Comparison of ENCODE assay signal across 8 cellular contexts in genomic region chr11:67053896-67054850, GRCh38. TPM values are rescaled to one million over a fixed set of nuclear protein-coding genes. Genes with fewer than 3 reads are reported as not detected.
DNase-seq lines count a peak whose midpoint lies in the region; ATAC-seq and TF ChIP-seq lines count a peak whose summit lies in the region.

No MANE protein-coding gene starts in this region.

- WGBS in spleen, 5 donors: 45 to 59% (median 52%) methylated on average over 16 of the region's 16 CpGs

- peak; percentile 77 for DNase-seq in Calu3
- DNase-seq in HFFc6: peak; percentile 24
- DNase-seq in RWPE2 (ENCODE audit: low spot score): no peak
- DNase-seq in astrocyte of the spinal cord (ENCODE audit: low read depth, low spot score): peak; percentile 92
- no peak for DNase-seq in spleen
- no peak for DNase-seq in NCI-H187 treated with DMSO at 0.1 percent for 48 hours (lab: John Stamatoyannopoulos, UW)

- H3K4me1 Mint-ChIP-seq in Calu3 (ENCODE audit: low read depth, unreplicated experiment) (peaks cover 35% of the 10 kb centered on the region), HFFc6 (ENCODE audit: low read depth) (peaks cover 27% of the 10 kb centered on the region)

- TF ChIP-seq CTCF in Calu3 (IDR thresholded peaks at IDR 0.05; ENCODE audit: unreplicated experiment): peak; percentile 79
- TF ChIP-seq CTCF in HFFc6 (IDR thresholded peaks at IDR 0.05): peak; percentile 82
- peak; percentile 92 for TF ChIP-seq CTCF in RWPE2 (IDR thresholded peaks at IDR 0.05; ENCODE audit: poor library complexity, severe bottlenecking)
- peak; percentile 93 for TF ChIP-seq CTCF in astrocyte of the spinal cord (IDR thresholded peaks at IDR 0.05; ENCODE audit: low read depth, low read length)
- peak in 9 of 11 experiments; percentile 27 to 67 (median 48) for TF ChIP-seq CTCF in spleen (IDR thresholded peaks at IDR 0.05 in 8 of 11, conservative IDR thresholded peaks at IDR 0.05 in 3 of 11)

- H3K36me3 ChIP-seq in RWPE2 (ENCODE audit: low read depth) (peaks cover 10% of the 10 kb centered on the region), iPS-15b (ENCODE audit: control insufficient read depth, insufficient read depth, low read length) (no peaks in the 10 kb centered on the region), spleen (no peaks in the 10 kb centered on the region)

- H3K4me3 Mint-ChIP-seq in Calu3 (ENCODE audit: low read depth, unreplicated experiment) (peak overlapping the region; percentile 74), HFFc6 (no peak overlapping the region)

- no peaks in the 10 kb centered on the region for H3K9me3 Mint-ChIP-seq in Calu3 (ENCODE audit: low read depth, unreplicated experiment)
- no peaks in the 10 kb centered on the region for H3K9me3 Mint-ChIP-seq in HFFc6

- H3K4me1 ChIP-seq in RWPE2 (ENCODE audit: insufficient read depth, poor library complexity, severe bottlenecking) (peaks cover 21% of the 10 kb centered on the region), iPS-15b (ENCODE audit: control insufficient read depth, insufficient read depth, low read length) (peaks cover 8% of the 10 kb centered on the region), spleen (peaks cover 8 to 40% (median 28%) of the 10 kb centered on the region in 6 donors)

- no peak overlapping the region for H3K4me3 ChIP-seq in RWPE2 (ENCODE audit: severe bottlenecking)
- H3K4me3 ChIP-seq in astrocyte of the spinal cord (ENCODE audit: low read depth, low read length): no peak overlapping the region
- H3K4me3 ChIP-seq in iPS-15b (ENCODE audit: low read depth, low read length): no peak overlapping the region
- no peak overlapping the region for H3K4me3 ChIP-seq in spleen

- H3K27ac ChIP-seq in RWPE2 (ENCODE audit: poor library complexity, severe bottlenecking) (peak overlapping the region; percentile 95), spleen (no peak overlapping the region)

- CTCF ChIA-PET in Calu3 (lab: Charles Lee): interaction anchor here (0.5 to 2.7 kb wide), 18 partner anchors 8 to 329 kb away, joined by 3 to 11 read pairs (median 4); partner anchors contain the start of genes KDM2A and SYT12

- no peaks in the 10 kb centered on the region for H3K27me3 Mint-ChIP-seq in Calu3 (ENCODE audit: unreplicated experiment)
- H3K27me3 Mint-ChIP-seq in HFFc6 (ENCODE audit: insufficient read depth): peaks cover 14% of the 10 kb centered on the region

- TF ChIP-seq POLR2A in spleen (IDR thresholded peaks at IDR 0.05): no peak

- ATAC-seq in RWPE2 (ENCODE audit: low read depth): peak; percentile 19; the same call in 1 of the 3 replicates
- no peak for ATAC-seq in GM18907 (IDR thresholded peaks at IDR 0.05; ENCODE audit: unreplicated experiment)

- in situ Hi-C loops in astrocyte of the spinal cord (cut with HindIII; ENCODE audit: low sequenced_read_pairs): no loop called here

- H3K27me3 ChIP-seq in RWPE2 (ENCODE audit: insufficient read depth, poor library complexity, severe bottlenecking): no peaks in the 10 kb centered on the region
- H3K27me3 ChIP-seq in iPS-15b (ENCODE audit: control insufficient read depth, insufficient read depth, low read length): peaks cover 8% of the 10 kb centered on the region
- peaks cover 0 to 65% (median 13%) of the 10 kb centered on the region in 7 donors for H3K27me3 ChIP-seq in spleen (replicated peaks in 1 of 7)

- H3K9me3 ChIP-seq in RWPE2 (ENCODE audit: severe bottlenecking) (no peaks in the 10 kb centered on the region), iPS-15b (ENCODE audit: control insufficient read depth, insufficient read depth, low read length) (no peaks in the 10 kb centered on the region), spleen (no peaks in the 10 kb centered on the region)

- peak overlapping the region; percentile 24 for H3K9ac ChIP-seq in iPS-15b (ENCODE audit: low read depth, low read length)

- H3K36me3 Mint-ChIP-seq in Calu3 (ENCODE audit: insufficient read depth, unreplicated experiment) (peaks cover 45% of the 10 kb centered on the region), HFFc6 (ENCODE audit: low read depth) (no peaks in the 10 kb centered on the region)

- BruUV-seq in Calu3 (replicated peaks; lab: Mats Ljungman, UMichigan): no TSS peak

- H3K27ac Mint-ChIP-seq in Calu3 (ENCODE audit: unreplicated experiment) (peak overlapping the region; percentile 80), HFFc6 (peak overlapping the region; percentile 49)

- intact Hi-C loops in Calu3 (cut with micrococcal nuclease; ENCODE audit: unreplicated experiment): no loop called here
- intact Hi-C loops in spleen (cut with DNase I; ENCODE audit: low total_unique reads): no loop called here

RNA-seq across cellular contexts. Expression of gene RHOD, which starts 2.5 kb away (rescaled TPM):
- total RNA-seq in Calu3 (2022): 24.1 and 24.7 TPM in 2 replicates
- total RNA-seq in HFFc6 (2021; fragmentation: NEBNext Ultra II Directional; extraction: Animal tissue kit (Norgen Biotek cat#: 25700)): 10 to 100 TPM in 2 of 6 experiments, 1 to 10 TPM in 4; 5.2 to 17.8 (median 6.1) TPM
- 1 to 10 TPM; 1.3 to 6.4 (median 2.2) TPM for total RNA-seq in spleen
- polyA plus RNA-seq in spleen: 1 to 10 TPM; 3.1 to 3.6 (median 3.5) TPM

RNA-seq across cellular contexts. Expression of gene SYT12, which starts 31.2 kb away (rescaled TPM):
- total RNA-seq in Calu3 (2022): 6.2 and 6.4 TPM in 2 replicates
- not detected for total RNA-seq in HFFc6 (2021; fragmentation: NEBNext Ultra II Directional; extraction: Animal tissue kit (Norgen Biotek cat#: 25700))
- total RNA-seq in spleen: not detected
- polyA plus RNA-seq in spleen: under 1 TPM; 0.02 to 0.13 (median 0.05) TPM

Comparison
In these comparisons a context has a peak if more than half of its experiments do, and no peak if none do; other contexts are left out.
1. DNase-seq: peak in Calu3 (single experiment), HFFc6 (single experiment) and astrocyte of the spinal cord (single experiment); none in RWPE2 (single experiment), spleen (single experiment) and NCI-H187 treated with DMSO at 0.1 percent for 48 hours (single experiment).
2. Peak in every context shown above with its lines, with median percentiles within 50 percentile points of each other: CTCF ChIP-seq.